Comparison of ENCODE assay signal across 9 cellular contexts in the genomic region with DNA sequence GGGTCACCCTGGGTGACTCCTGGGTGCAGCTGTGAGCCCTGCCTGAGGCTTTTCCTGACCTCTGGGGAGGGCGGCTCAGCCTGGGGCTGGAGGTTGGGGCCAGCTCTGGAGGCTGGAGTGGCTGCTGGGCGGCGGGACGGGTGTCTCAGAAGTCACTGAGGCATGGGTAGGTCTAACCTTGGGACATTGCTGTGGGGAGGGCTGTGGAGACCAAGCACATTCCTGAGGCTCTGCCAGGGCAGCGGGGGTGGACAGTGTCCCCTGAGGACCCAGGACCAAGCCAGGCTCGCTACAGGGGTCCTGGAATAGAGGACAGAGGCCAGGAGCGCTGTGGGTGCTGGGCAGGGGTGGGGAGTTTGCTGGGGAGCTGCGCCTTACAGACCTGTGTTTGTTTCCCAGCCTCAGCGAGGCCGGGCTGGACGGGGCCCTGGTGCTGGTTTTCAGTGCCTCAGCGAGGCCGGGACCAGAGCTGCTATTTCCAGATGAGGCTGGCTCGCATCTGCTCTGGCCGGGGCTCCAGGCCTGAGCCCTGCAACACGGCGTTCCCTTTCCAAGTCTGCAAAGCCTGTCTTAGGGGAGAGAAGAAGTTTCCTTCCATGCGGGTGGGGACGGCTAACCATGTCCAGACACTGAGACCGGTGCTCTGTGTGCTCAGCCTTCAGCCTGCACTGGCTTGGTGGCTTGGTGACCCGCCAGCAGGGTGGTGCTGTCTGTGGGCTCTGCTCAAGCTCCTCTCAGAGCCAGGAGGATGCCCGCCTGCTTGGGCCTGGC. TPM values are rescaled to one million over a fixed set of nuclear protein-coding genes. Genes with fewer than 3 reads are reported as not detected.
DNase-seq lines count a peak whose midpoint lies in the region; ATAC-seq and TF ChIP-seq lines count a peak whose summit lies in the region.
"Had no signal": no experiment of that assay in that cellular context is flagged by ENCODE, and none has a peak within 500 bp of the region (broad histone marks: within the 10 kb centered on the region; RNA-seq: fewer than 3 reads in every experiment).

No MANE protein-coding gene starts in this region.

- H3K27ac ChIP-seq in GM23338 (ENCODE audit: low read depth): no peak overlapping the region
- peak overlapping the region; percentile 98 to 100 (median 98) for H3K27ac ChIP-seq in gastrocnemius medialis

- TF ChIP-seq CTCF in GM23338 (conservative IDR thresholded peaks at IDR 0.05; ENCODE audit: low read depth in 2 of 2) (no peak), gastrocnemius medialis (IDR thresholded peaks at IDR 0.05 in 4 of 5, conservative IDR thresholded peaks at IDR 0.05 in 1 of 5) (no peak)

- H3K9me3 ChIP-seq in gastrocnemius medialis: no peaks in the 10 kb centered on the region

- in situ Hi-C loops in gastrocnemius medialis (cut with MboI; ENCODE audit: low sequenced_read_pairs in 4 of 4): loop anchor here in 1 of 4 donors (10.0 kb wide), 1 partner anchor 60 kb away; a partner anchor contains a TSS

- H3K27ac Mint-ChIP-seq in GM23338: peak overlapping the region; percentile 50; the same call in 1 of the 2 replicates
- peak overlapping the region; percentile 69 for H3K27ac Mint-ChIP-seq in activated T-cell treated with anti-CD3 and anti-CD28 coated beads, Interleukin-2, amount 50 U/mL, for 24 hours

- H3K27me3 ChIP-seq in GM23338 (ENCODE audit: insufficient read depth) (no peaks in the 10 kb centered on the region), gastrocnemius medialis (no peaks in the 10 kb centered on the region)

- H3K9me3 Mint-ChIP-seq in GM23338: peaks cover 11% of the 10 kb centered on the region; the same call in 2 of the 3 replicates
- H3K9me3 Mint-ChIP-seq in activated T-cell treated with anti-CD3 and anti-CD28 coated beads, Interleukin-2, amount 50 U/mL, for 24 hours: no peaks in the 10 kb centered on the region

- intact Hi-C loops in left ventricle myocardium superior (cut with micrococcal nuclease) (no loop called here), gastrocnemius medialis (cut with DNase I; ENCODE audit: low total_unique reads) (loop anchor here (5.0 to 10.0 kb wide), 3 partner anchors 400 to 1210 kb away; a partner anchor contains a TSS)

- no peak for TF ChIP-seq POLR2A in gastrocnemius medialis (IDR thresholded peaks at IDR 0.05)

- H3K4me1 Mint-ChIP-seq in GM23338: peaks cover 26% of the 10 kb centered on the region
- H3K4me1 Mint-ChIP-seq in activated T-cell treated with anti-CD3 and anti-CD28 coated beads, Interleukin-2, amount 50 U/mL, for 24 hours (ENCODE audit: low read depth): peaks cover 41% of the 10 kb centered on the region

- DNase-seq in GM23338 (ENCODE audit: low spot score): no peak
- DNase-seq in activated T-cell treated with anti-CD3 and anti-CD28 coated beads, Interleukin-2, amount 50 U/mL, for 24 hours: peak; percentile 28
- peak; percentile 37 for DNase-seq in left ventricle myocardium superior
- DNase-seq in gastrocnemius medialis: peak in 1 of 2 donors; percentile 12
- no peak for DNase-seq in putamen (ENCODE audit: low spot score)
- no peak for DNase-seq in NCI-H1105 (lab: John Stamatoyannopoulos, UW)
- DNase-seq in MV-4-11 (lab: John Stamatoyannopoulos, UW): no peak

- peaks cover 63% of the 10 kb centered on the region for H3K36me3 Mint-ChIP-seq in GM23338 (ENCODE audit: low read depth)
- peaks cover 80% of the 10 kb centered on the region for H3K36me3 Mint-ChIP-seq in activated T-cell treated with anti-CD3 and anti-CD28 coated beads, Interleukin-2, amount 50 U/mL, for 24 hours (ENCODE audit: low read depth)

- H3K4me3 Mint-ChIP-seq in GM23338: peak overlapping the region; percentile 93
- H3K4me3 Mint-ChIP-seq in activated T-cell treated with anti-CD3 and anti-CD28 coated beads, Interleukin-2, amount 50 U/mL, for 24 hours: peak overlapping the region; percentile 55

- H2AFZ ChIP-seq in GM23338: no peak overlapping the region

- H3K79me2 ChIP-seq in GM23338 (replicated peaks; ENCODE audit: insufficient read depth): peaks cover 47% of the 10 kb centered on the region

- peaks cover 23% of the 10 kb centered on the region for H4K20me1 ChIP-seq in GM23338 (replicated peaks; ENCODE audit: insufficient read depth)

- peak overlapping the region; percentile 55 for H3K4me2 ChIP-seq in GM23338

- H3K9me2 ChIP-seq in GM23338 (ENCODE audit: insufficient read depth): no peaks in the 10 kb centered on the region

- H3K4me3 ChIP-seq in GM23338: no peak overlapping the region
- peak overlapping the region in 1 of 4 donors; percentile 24 for H3K4me3 ChIP-seq in gastrocnemius medialis

- ATAC-seq in GM23338 (no peak), left ventricle myocardium superior (no peak), gastrocnemius medialis (no peak), GM21381 (IDR thresholded peaks at IDR 0.05; ENCODE audit: unreplicated experiment) (no peak)
- ATAC-seq: left lobe of liver had no signal

- peaks cover 25% of the 10 kb centered on the region for H3F3A ChIP-seq in GM23338 (replicated peaks; ENCODE audit: low read depth)

- H3K4me1 ChIP-seq in GM23338 (ENCODE audit: insufficient read depth): peaks cover 15% of the 10 kb centered on the region
- H3K4me1 ChIP-seq in gastrocnemius medialis: peaks cover 21 to 32% of the 10 kb centered on the region in 2 donors

- peaks cover 11% of the 10 kb centered on the region for H3K36me3 ChIP-seq in GM23338 (ENCODE audit: insufficient read depth)
- H3K36me3 ChIP-seq in gastrocnemius medialis: peaks cover 0 to 23% of the 10 kb centered on the region in 2 donors

- H3K27me3 Mint-ChIP-seq in GM23338 (ENCODE audit: insufficient read depth, low read depth, poor library complexity): peaks cover 33% of the 10 kb centered on the region
- no peaks in the 10 kb centered on the region for H3K27me3 Mint-ChIP-seq in activated T-cell treated with anti-CD3 and anti-CD28 coated beads, Interleukin-2, amount 50 U/mL, for 24 hours

TF ChIP-seq in GM23338, 12 proteins besides CTCF, POLR2A, EP300 and RAD21 (continues in another document):
- TF ChIP-seq NANOG (IDR thresholded peaks at IDR 0.05; ENCODE audit: borderline replicate concordance) (no peak), EZH2phosphoT487 (IDR thresholded peaks at IDR 0.05; ENCODE audit: unreplicated experiment) (no peak), STAT1 (IDR thresholded peaks at IDR 0.05; ENCODE audit: unreplicated experiment) (no peak), CREB1 (CRISPR knock-in tag; IDR thresholded peaks at IDR 0.05; ENCODE audit: low read depth) (no peak), EZH2 (IDR thresholded peaks at IDR 0.05; ENCODE audit: low read depth, unreplicated experiment) (no peak)

RNA-seq across cellular contexts. Expression of a gene that starts 3.0 kb away (rescaled TPM):
- total RNA-seq in GM23338 (2014; rRNA removed; shearing (Covaris generic)): 394 and 486 TPM in 2 replicates
- polyA plus RNA-seq in GM23338 (2016; fragmentation: Nextera tagmentation; extraction: Ambion mirVana): 358 TPM in 2 replicates
- total RNA-seq in left ventricle myocardium superior: 172 TPM
- total RNA-seq in gastrocnemius medialis: 10 to 100 TPM; 60.0 to 69.9 (median 65.1) TPM

RNA-seq across cellular contexts. Expression of a gene that starts 57.8 kb away (rescaled TPM):
- 50.3 and 53.7 TPM in 2 replicates for total RNA-seq in GM23338 (2014; rRNA removed; shearing (Covaris generic))
- polyA plus RNA-seq in GM23338 (2016; fragmentation: Nextera tagmentation; extraction: Ambion mirVana): 55.6 and 61.2 TPM in 2 replicates
- total RNA-seq in left ventricle myocardium superior: 34.3 TPM
- 10 to 100 TPM; 13.6 to 19.5 (median 13.9) TPM for total RNA-seq in gastrocnemius medialis

RNA-seq across cellular contexts. Expression of a gene that starts 58.3 kb away (rescaled TPM):
- 0.39 TPM in 1 of 2 replicates, not detected in the other for total RNA-seq in GM23338 (2014; rRNA removed; shearing (Covaris generic))
- polyA plus RNA-seq in GM23338 (2016; fragmentation: Nextera tagmentation; extraction: Ambion mirVana): 0.78 and 0.86 TPM in 2 replicates
- total RNA-seq in left ventricle myocardium superior: 6.2 TPM
- total RNA-seq in gastrocnemius medialis: 1 to 10 TPM; 2.8 to 8.0 (median 5.6) TPM

Comparison
In these comparisons a context has a peak if more than half of its experiments do, and no peak if none do; other contexts are left out.
1. DNase-seq: peak in activated T-cell treated with anti-CD3 and anti-CD28 coated beads, Interleukin-2, amount 50 U/mL, for 24 hours (single experiment) and left ventricle myocardium superior (single experiment); none in GM23338 (single experiment), putamen (single experiment), NCI-H1105 (single experiment) and MV-4-11 (single experiment).